In the genomic region with DNA sequence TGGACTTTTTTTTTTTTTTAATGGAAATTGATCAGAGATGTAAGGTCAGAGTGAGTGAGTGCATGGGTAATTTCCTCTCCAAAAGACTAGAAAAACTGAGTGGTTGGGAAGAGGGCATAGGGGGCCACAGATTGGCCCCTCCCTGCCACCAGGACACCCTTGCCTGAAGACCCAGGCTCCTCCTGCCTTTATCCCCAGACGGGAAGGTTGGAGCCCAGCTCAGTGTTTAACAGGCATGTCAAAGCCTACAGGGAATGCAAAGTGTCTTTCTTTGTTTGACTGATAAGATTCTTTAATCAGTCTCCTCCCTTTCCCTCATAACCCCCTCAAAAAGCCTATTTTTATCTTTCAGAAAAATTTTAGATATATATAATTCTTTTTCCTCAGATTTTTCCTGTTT, we compare ENCODE assay signal across 25 cellular contexts.
"Had no signal": no experiment of that assay in that cellular context is flagged by ENCODE, and none has a peak within 500 bp of the region (broad histone marks: within the 10 kb centered on the region; RNA-seq: fewer than 3 reads in every experiment).

No MANE protein-coding gene starts in this region.

- DNase-seq: activated B cell treated with CpG ODN at 0.5 μM for 24 hours; activated CD8-positive, alpha-beta memory T cell treated with anti-CD3 and anti-CD28 coated beads, Interleukin-2, amount 10 ng/mL, durations not matched to agents 7 days and 5 days; activated CD8-positive, alpha-beta T cell treated with anti-CD3 and anti-CD28 coated beads, Interleukin-2, amount 10 ng/mL, durations not matched to agents 7 days and 5 days; activated naive CD4-positive, alpha-beta T cell; activated T-cell treated with anti-CD3 and anti-CD28 coated beads, Interleukin-2, amount 50 U/mL, for 48 hours; anterior cingulate cortex; dermis blood vessel endothelial cell; effector CD4-positive, alpha-beta T cell; esophagus squamous epithelium; foreskin melanocyte; midbrain; naive thymus-derived CD4-positive, alpha-beta T cell; occipital lobe; right cardiac atrium; stimulated activated CD4-positive, alpha-beta T cell treated with anti-CD3 and anti-CD28 coated beads, Interleukin-15, amount 100 ng/mL, for 24 hours; stimulated activated CD4-positive, alpha-beta T cell treated with anti-CD3 and anti-CD28 coated beads, Interleukin-2, amount 100 ng/mL, for 24 hours; stimulated activated naive CD4-positive, alpha-beta T cell; T-helper 2 cell; tibial artery; upper lobe of right lung had no signal

- H3K27me3 ChIP-seq: esophagus squamous epithelium, suprapubic skin, tibial artery, upper lobe of right lung had no signal

- H2AFZ ChIP-seq: parathyroid adenoma had no signal

- H3K9me3 Mint-ChIP-seq: activated B cell treated with CpG ODN at 0.5 μM for 24 hours; activated naive CD4-positive, alpha-beta T cell treated with anti-CD3 and anti-CD28 coated beads, Interleukin-2, amount 50 U/mL, for 72 hours; central memory CD8-positive, alpha-beta T cell had no signal

- H3K27ac Mint-ChIP-seq: activated B cell treated with CpG ODN at 0.5 μM for 24 hours; activated CD8-positive, alpha-beta memory T cell treated with anti-CD3 and anti-CD28 coated beads, Interleukin-2, amount 10 ng/mL, durations not matched to agents 7 days and 5 days; activated CD8-positive, alpha-beta T cell treated with anti-CD3 and anti-CD28 coated beads, Interleukin-2, amount 10 ng/mL, durations not matched to agents 7 days and 5 days; activated naive CD4-positive, alpha-beta T cell treated with anti-CD3 and anti-CD28 coated beads, Interleukin-2, amount 50 U/mL, for 72 hours; naive thymus-derived CD4-positive, alpha-beta T cell had no signal

- H3K9me3 ChIP-seq: esophagus squamous epithelium, suprapubic skin, tibial artery, upper lobe of right lung had no signal

- H3K4me3 Mint-ChIP-seq: activated B cell treated with CpG ODN at 0.5 μM for 24 hours; activated CD8-positive, alpha-beta memory T cell treated with anti-CD3 and anti-CD28 coated beads, Interleukin-2, amount 10 ng/mL, durations not matched to agents 7 days and 5 days; activated CD8-positive, alpha-beta T cell treated with anti-CD3 and anti-CD28 coated beads, Interleukin-2, amount 10 ng/mL, durations not matched to agents 7 days and 5 days; central memory CD8-positive, alpha-beta T cell; naive thymus-derived CD4-positive, alpha-beta T cell had no signal

- H3K36me3 Mint-ChIP-seq: activated CD8-positive, alpha-beta memory T cell treated with anti-CD3 and anti-CD28 coated beads, Interleukin-2, amount 10 ng/mL, durations not matched to agents 7 days and 5 days; activated naive CD4-positive, alpha-beta T cell treated with anti-CD3 and anti-CD28 coated beads, Interleukin-2, amount 50 U/mL, for 72 hours had no signal

- H3K4me3 ChIP-seq: esophagus squamous epithelium, suprapubic skin, tibial artery, upper lobe of right lung had no signal

- H3K4me1 Mint-ChIP-seq: central memory CD8-positive, alpha-beta T cell had no signal

- H3K4me1 ChIP-seq: parathyroid adenoma had no signal

- H3K27ac ChIP-seq: epithelial cell of prostate, esophagus squamous epithelium, parathyroid adenoma, suprapubic skin, tibial artery, upper lobe of right lung had no signal

- H3K79me2 ChIP-seq: parathyroid adenoma had no signal

- H3K36me3 ChIP-seq: esophagus squamous epithelium, suprapubic skin, tibial artery had no signal
